Comparison of ENCODE assay signal across 9 cellular contexts in genomic region chr1:225700164-225700740, GRCh38. TPM values are rescaled to one million over a fixed set of nuclear protein-coding genes. Genes with fewer than 3 reads are reported as not detected.
DNase-seq lines count a peak whose midpoint lies in the region; ATAC-seq and TF ChIP-seq lines count a peak whose summit lies in the region.
"Had no signal": no experiment of that assay in that cellular context is flagged by ENCODE, and none has a peak within 500 bp of the region (broad histone marks: within the 10 kb centered on the region; RNA-seq: fewer than 3 reads in every experiment).

No MANE protein-coding gene starts in this region.

- ATAC-seq in foreskin keratinocyte: peak; percentile 95
- no peak for ATAC-seq in HG02870 (IDR thresholded peaks at IDR 0.05; ENCODE audit: unreplicated experiment)
- no peak for ATAC-seq in GM21528 (IDR thresholded peaks at IDR 0.05; ENCODE audit: low FRiP score, unreplicated experiment)
- no peak for ATAC-seq in right cardiac atrium

- 70% methylated on average over 14 of the region's 14 CpGs for WGBS in right cardiac atrium

- H3K9me3 ChIP-seq in right cardiac atrium (ENCODE audit: control insufficient read depth, low read length): no peaks in the 10 kb centered on the region

- H3K4me1 ChIP-seq in foreskin keratinocyte: peaks cover 18% of the 10 kb centered on the region
- H3K4me1 ChIP-seq in right cardiac atrium (ENCODE audit: control insufficient read depth, insufficient read depth, low read length): peaks cover 8% of the 10 kb centered on the region

- TF ChIP-seq CTCF in HFF-Myc (IDR thresholded peaks at IDR 0.05; ENCODE audit: low read depth, low read length, missing control alignments): no peak
- no peak for TF ChIP-seq CTCF in foreskin keratinocyte (conservative IDR thresholded peaks at IDR 0.05)

- no peak overlapping the region; the same call in 1 of the 2 replicates for H3K4me3 ChIP-seq in HFF-Myc (replicated peaks; ENCODE audit: low read depth, low read length)
- no peak overlapping the region for H3K4me3 ChIP-seq in skin epidermis
- no peak overlapping the region for H3K4me3 ChIP-seq in right cardiac atrium (ENCODE audit: low read length)

- H3K27ac ChIP-seq in foreskin keratinocyte (peak overlapping the region; percentile 38), skin epidermis (peak overlapping the region in 19 of 21 experiments; percentile 18 to 92 (median 67)), right cardiac atrium (ENCODE audit: low read length) (no peak overlapping the region)

- intact Hi-C loops in right cardiac atrium (cut with DNase I): no loop called here

- H3K27me3 ChIP-seq in foreskin keratinocyte (no peaks in the 10 kb centered on the region), right cardiac atrium (ENCODE audit: control insufficient read depth, insufficient read depth) (no peaks in the 10 kb centered on the region)

- DNase-seq in HFF-Myc (ENCODE audit: extremely low read depth, low read depth) (peak; percentile 95), T1000 (lab: John Stamatoyannopoulos, UW) (peak; percentile 87), foreskin keratinocyte (peak; percentile 99 to 100), NCI-H1092 (lab: John Stamatoyannopoulos, UW) (no peak), right cardiac atrium (no peak)
- DNase-seq: kidney had no signal

RNA-seq across cellular contexts. Expression of gene ENAH, which starts 47.3 kb away (rescaled TPM):
- total RNA-seq in foreskin keratinocyte: 58.4 and 75.0 TPM in 2 replicates
- 8.1 and 13.2 TPM in 2 replicates for polyA plus RNA-seq in foreskin keratinocyte
- 100 to 1,000 TPM in 3 of 4 donors, 10 to 100 TPM in 1; 99.0 to 132 (median 115) TPM for total RNA-seq in right cardiac atrium
- 29.8 TPM for polyA plus RNA-seq in right cardiac atrium

Comparison
In these comparisons a context has a peak if more than half of its experiments do, and no peak if none do; other contexts are left out.
1. DNase-seq: peak in HFF-Myc (single experiment), T1000 (single experiment) and foreskin keratinocyte (2 of 2); none in NCI-H1092 (single experiment) and right cardiac atrium (0 of 3).